8 cellular contexts compared by ENCODE assay signal in the genomic region with DNA sequence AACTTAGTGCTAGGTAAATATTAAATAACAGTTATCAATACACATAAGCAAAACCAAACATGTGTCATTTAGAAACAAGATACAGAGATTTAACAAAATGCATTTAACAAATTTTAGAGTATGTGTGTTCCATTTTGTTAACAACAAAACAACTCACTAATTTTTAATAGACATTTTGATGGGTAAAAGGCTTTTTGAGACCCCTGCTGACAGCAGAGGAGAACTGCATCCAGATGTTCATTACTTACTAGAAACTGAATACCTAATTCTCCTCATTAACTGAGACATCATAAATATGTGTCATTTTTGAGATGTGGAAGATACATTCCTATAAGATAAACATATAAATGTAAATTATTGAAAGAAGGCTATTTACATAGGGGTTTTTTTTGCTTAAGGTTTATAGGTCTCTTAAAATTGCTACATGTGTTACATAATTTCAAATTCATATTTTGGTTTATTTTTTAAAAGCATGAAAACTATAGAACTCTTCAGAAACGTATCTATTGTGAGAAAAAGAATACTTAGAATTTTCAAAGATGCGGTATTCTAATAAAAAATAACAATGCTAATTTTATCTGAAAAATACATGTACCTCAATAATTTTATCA.
A peak's percentile ranks its signal among the peaks of the same experiment; 100 is the strongest.
DNase-seq lines count a peak whose midpoint lies in the region; ATAC-seq, FAIRE-seq and TF ChIP-seq lines count a peak whose summit lies in the region.

No MANE protein-coding gene starts in this region.

- DNase-seq in NCI-H526 (lab: John Stamatoyannopoulos, UW) (peak; percentile 1 to 11), NCI-H526 treated with DMSO at 0.1 percent for 48 hours (lab: John Stamatoyannopoulos, UW) (no peak), RKO (ENCODE audit: low spot score) (peak; percentile 37), frontal cortex (ENCODE audit: low spot score in 2 of 2) (peak in 1 of 2 donors; percentile 3), upper lobe of right lung (no peak), islet precursor cell (no peak), KG1 (lab: John Stamatoyannopoulos, UW) (no peak)

- peak; percentile 72 for TF ChIP-seq CTCF in upper lobe of right lung (IDR thresholded peaks at IDR 0.05)

- intact Hi-C loops in upper lobe of right lung (cut with DNase I) = no loop called here

- no peaks in the 10 kb centered on the region for H3K9me3 ChIP-seq in upper lobe of right lung

- H3K36me3 ChIP-seq in upper lobe of right lung = no peaks in the 10 kb centered on the region

- ATAC-seq in HG02610 (IDR thresholded peaks at IDR 0.05; ENCODE audit: unreplicated experiment) = peak; percentile 64
- ATAC-seq in upper lobe of right lung = peak; percentile 47

- H3K4me3 ChIP-seq in upper lobe of right lung = no peak overlapping the region

- peaks cover 5% of the 10 kb centered on the region for H3K4me1 ChIP-seq in upper lobe of right lung

- H3K27ac ChIP-seq in upper lobe of right lung = no peak overlapping the region

- FAIRE-seq in frontal cortex (lab: Jason Lieb, UNC) = peak; percentile 94

- no peaks in the 10 kb centered on the region for H3K27me3 ChIP-seq in upper lobe of right lung

Comparison
In these comparisons a context has a peak if more than half of its experiments do, and no peak if none do; other contexts are left out.
1. DNase-seq: peak in NCI-H526 (2 of 2) and RKO (single experiment); none in NCI-H526 treated with DMSO at 0.1 percent for 48 hours (single experiment), upper lobe of right lung (single experiment), islet precursor cell (single experiment) and KG1 (single experiment).